In genomic region chr4:59553063-59553738, GRCh38 we compare ENCODE assay signal across 1 cellular context.
A peak's percentile ranks its signal among the peaks of the same experiment; 100 is the strongest.
TF ChIP-seq lines count a peak whose summit lies in the region.

No MANE protein-coding gene starts in this region.

TF ChIP-seq in GM12878, 131 proteins besides CTCF, POLR2A, EP300 and RAD21 (continued from another document):
- TF ChIP-seq SMAD1 (IDR thresholded peaks at IDR 0.05; ENCODE audit: low read depth, partially characterized antibody) (no peak), MYB (IDR thresholded peaks at IDR 0.05; ENCODE audit: borderline replicate concordance, low read depth, low read length) (no peak), MEF2A (IDR thresholded peaks at IDR 0.05; ENCODE audit: insufficient read depth, low read depth, low read length) (0 out of 2 replicates have a peak, but pooled peaks have one; percentile 26), JUNB (IDR thresholded peaks at IDR 0.05) (peak; percentile 55), SKIL (IDR thresholded peaks at IDR 0.05; ENCODE audit: low read depth, poor library complexity, severe bottlenecking) (no peak), RELB (IDR thresholded peaks at IDR 0.05; ENCODE audit: low read depth) (no peak), LARP7 (IDR thresholded peaks at IDR 0.05) (no peak), CREM (IDR thresholded peaks at IDR 0.05; ENCODE audit: low read depth) (0 out of 2 replicates have a peak, but pooled peaks have one; percentile 16), IRF4 (IDR thresholded peaks at IDR 0.05; ENCODE audit: low read depth, low read length) (peak; percentile 70), KAT2A (conservative IDR thresholded peaks at IDR 0.05; ENCODE audit: control insufficient read depth, low read depth, low read length) (no peak), TAF1 (IDR thresholded peaks at IDR 0.05; ENCODE audit: borderline replicate concordance, low read depth, low read length) (no peak), MEF2B (IDR thresholded peaks at IDR 0.05; ENCODE audit: partially characterized antibody, poor library complexity, severe bottlenecking) (no peak), TBL1XR1 (IDR thresholded peaks at IDR 0.05; ENCODE audit: low read depth, low read length) (peak; percentile 38; the same call in 1 of the 2 replicates), TCF3 (IDR thresholded peaks at IDR 0.05; ENCODE audit: borderline replicate concordance, insufficient read depth, low read depth, low read length) (0 out of 2 replicates have a peak, but pooled peaks have one; percentile 29), SIX5 (IDR thresholded peaks at IDR 0.05; ENCODE audit: low read depth, low read length, severe bottlenecking) (no peak), HSF1 (IDR thresholded peaks at IDR 0.05; ENCODE audit: low read depth, low read length) (no peak), RUNX3 (IDR thresholded peaks at IDR 0.05; ENCODE audit: low read length) (no peak), MYC (IDR thresholded peaks at IDR 0.05; ENCODE audit: insufficient read depth, insufficient read length, insufficient replicate concordance, low read length, severe bottlenecking) (no peak), IKZF2 (IDR thresholded peaks at IDR 0.05) (peak in 1 of 2 experiments; percentile 35; a peak in 1 of 4 replicates), STAT3 (IDR thresholded peaks at IDR 0.05; ENCODE audit: low read depth, low read length) (no peak), ATF7 (IDR thresholded peaks at IDR 0.05; ENCODE audit: low read depth) (no peak), NR2C1 (IDR thresholded peaks at IDR 0.05) (no peak), SP1 (IDR thresholded peaks at IDR 0.05; ENCODE audit: low read depth, low read length) (peak; percentile 14), PAX8 (IDR thresholded peaks at IDR 0.05) (no peak), TCF12 (IDR thresholded peaks at IDR 0.05; ENCODE audit: low read depth, low read length) (peak; percentile 82), BACH1 (IDR thresholded peaks at IDR 0.05; ENCODE audit: borderline replicate concordance) (no peak), PKNOX1 (IDR thresholded peaks at IDR 0.05) (peak; percentile 65; the same call in 1 of the 2 replicates), ZBTB40 (IDR thresholded peaks at IDR 0.05; ENCODE audit: borderline replicate concordance) (no peak), MAX (IDR thresholded peaks at IDR 0.05; ENCODE audit: low read depth, low read length) (no peak), IKZF1 (conservative IDR thresholded peaks at IDR 0.05) (0 out of 2 replicates have a peak, but pooled peaks have one; percentile 16), BCL11A (IDR thresholded peaks at IDR 0.05; ENCODE audit: low read depth, low read length) (no peak), BHLHE40 (IDR thresholded peaks at IDR 0.05; ENCODE audit: borderline replicate concordance in 1 of 2, low read depth in 2 of 2, low read length in 1 of 2) (peak in 1 of 2 experiments; percentile 17; a peak in 1 of 4 replicates)
